Comparison of ENCODE assay signal across 2 cellular contexts in genomic region chr4:76867880-76868655, GRCh38.
TF ChIP-seq lines count a peak whose summit lies in the region.

No MANE protein-coding gene starts in this region.

TF ChIP-seq in liver, 16 proteins besides CTCF, POLR2A, EP300 and RAD21 (continued from another document):
- TF ChIP-seq HNF4A (conservative IDR thresholded peaks at IDR 0.05) (peak in 1 of 2 donors; percentile 15), HNF4G (IDR thresholded peaks at IDR 0.05) (no peak), FOXA1 (IDR thresholded peaks at IDR 0.05) (no peak), TAF1 (conservative IDR thresholded peaks at IDR 0.05) (peak; percentile 62), REST (IDR thresholded peaks at IDR 0.05) (no peak), JUND (IDR thresholded peaks at IDR 0.05) (no peak), EGR1 (IDR thresholded peaks at IDR 0.05; ENCODE audit: low read depth in 2 of 2) (no peak), NR2F2 (IDR thresholded peaks at IDR 0.05) (no peak), FOXA2 (IDR thresholded peaks at IDR 0.05) (no peak), RXRA (IDR thresholded peaks at IDR 0.05) (peak in 1 of 2 donors; percentile 45), GABPA (IDR thresholded peaks at IDR 0.05 in 1 of 2, conservative IDR thresholded peaks at IDR 0.05 in 1 of 2) (no peak), YY1 (IDR thresholded peaks at IDR 0.05) (no peak), SP1 (IDR thresholded peaks at IDR 0.05) (peak; percentile 24), ZBTB33 (IDR thresholded peaks at IDR 0.05) (no peak), MAX (IDR thresholded peaks at IDR 0.05) (no peak)

TF ChIP-seq in HepG2, 621 proteins besides CTCF, POLR2A, EP300 and RAD21 (continued from another document):
- TF ChIP-seq HNRNPLL (IDR thresholded peaks at IDR 0.05; ENCODE audit: low read depth, low read length, poor library complexity, severe bottlenecking): no peak
- no peak for TF ChIP-seq ZNF605 (CRISPR knock-in tag; IDR thresholded peaks at IDR 0.05)
- no peak for TF ChIP-seq REL (CRISPR knock-in tag; conservative IDR thresholded peaks at IDR 0.05)
- no peak for TF ChIP-seq ZNF430 (CRISPR knock-in tag; IDR thresholded peaks at IDR 0.05)
- no peak for TF ChIP-seq ZNF713 (CRISPR knock-in tag; IDR thresholded peaks at IDR 0.05)
- TF ChIP-seq ZNF670 (CRISPR knock-in tag; IDR thresholded peaks at IDR 0.05; ENCODE audit: borderline replicate concordance): no peak
- TF ChIP-seq SALL2 (CRISPR knock-in tag; IDR thresholded peaks at IDR 0.05): no peak
- TF ChIP-seq PHF20 (CRISPR knock-in tag; IDR thresholded peaks at IDR 0.05): no peak
- TF ChIP-seq ZMAT5 (CRISPR knock-in tag; IDR thresholded peaks at IDR 0.05; ENCODE audit: borderline replicate concordance, low read depth): no peak
- TF ChIP-seq HNF1A (IDR thresholded peaks at IDR 0.05; ENCODE audit: low read depth): no peak
- no peak for TF ChIP-seq HNF1A (CRISPR knock-in tag; IDR thresholded peaks at IDR 0.05; ENCODE audit: borderline replicate concordance)
- TF ChIP-seq HOMEZ (CRISPR knock-in tag; IDR thresholded peaks at IDR 0.05; ENCODE audit: low read depth): no peak
- no peak for TF ChIP-seq HNRNPK (IDR thresholded peaks at IDR 0.05; ENCODE audit: low read depth, low read length, poor library complexity, severe bottlenecking)
